1 cellular context compared by ENCODE assay signal in the genomic region with DNA sequence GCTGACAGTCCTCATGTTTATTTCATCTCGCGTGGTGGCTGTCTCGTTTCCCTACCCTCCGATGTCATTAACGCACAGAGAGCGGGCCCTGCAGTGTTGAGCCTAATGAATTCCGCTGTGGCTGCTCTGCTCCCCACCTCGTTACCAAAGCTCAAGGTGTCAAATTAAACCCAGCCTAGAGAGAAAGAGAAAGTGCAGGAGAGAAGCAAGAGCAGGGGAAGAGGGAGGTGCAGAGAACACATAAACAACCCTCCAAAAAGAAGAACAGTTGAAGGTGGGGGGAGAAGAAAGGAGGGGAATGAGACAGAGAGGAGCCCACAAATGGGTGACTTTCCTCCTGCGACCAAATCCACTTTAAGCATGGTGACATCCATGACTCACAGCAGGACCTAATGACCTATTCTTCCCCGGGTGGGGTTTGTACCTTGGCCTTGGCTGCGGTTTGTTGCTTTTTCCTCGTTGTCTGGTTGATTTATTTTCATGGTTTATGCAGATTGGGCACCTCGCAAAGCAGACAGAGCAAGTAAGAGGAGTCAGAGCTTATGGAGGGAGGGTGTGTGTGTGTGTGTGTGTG.
TF ChIP-seq lines count a peak whose summit lies in the region.

No MANE protein-coding gene starts in this region.

TF ChIP-seq in HEK293, 187 proteins besides CTCF, POLR2A, EP300 and RAD21 (continued from another document):
- TF ChIP-seq, protein P1, sequence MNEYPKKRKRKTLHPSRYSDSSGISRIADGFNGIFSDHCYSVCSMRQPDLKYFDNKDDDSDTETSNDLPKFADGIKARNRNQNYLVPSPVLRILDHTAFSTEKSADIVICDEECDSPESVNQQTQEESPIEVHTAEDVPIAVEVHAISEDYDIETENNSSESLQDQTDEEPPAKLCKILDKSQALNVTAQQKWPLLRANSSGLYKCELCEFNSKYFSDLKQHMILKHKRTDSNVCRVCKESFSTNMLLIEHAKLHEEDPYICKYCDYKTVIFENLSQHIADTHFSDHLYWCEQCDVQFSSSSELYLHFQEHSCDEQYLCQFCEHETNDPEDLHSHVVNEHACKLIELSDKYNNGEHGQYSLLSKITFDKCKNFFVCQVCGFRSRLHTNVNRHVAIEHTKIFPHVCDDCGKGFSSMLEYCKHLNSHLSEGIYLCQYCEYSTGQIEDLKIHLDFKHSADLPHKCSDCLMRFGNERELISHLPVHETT (tag by site-specific recombination; IDR thresholded peaks at IDR 0.05), result peak; percentile 54; the same call in 1 of the 2 replicates
- TF ChIP-seq ZNF248 (tag by site-specific recombination; IDR thresholded peaks at IDR 0.05), result no peak
- no peak for TF ChIP-seq ZNF433 (tag by site-specific recombination; IDR thresholded peaks at IDR 0.05; ENCODE audit: low read depth)
- TF ChIP-seq MZF1 (tag by site-specific recombination; IDR thresholded peaks at IDR 0.05; ENCODE audit: borderline replicate concordance), result 0 out of 2 replicates have a peak, but pooled peaks have one; percentile 50
- TF ChIP-seq, protein P2, sequence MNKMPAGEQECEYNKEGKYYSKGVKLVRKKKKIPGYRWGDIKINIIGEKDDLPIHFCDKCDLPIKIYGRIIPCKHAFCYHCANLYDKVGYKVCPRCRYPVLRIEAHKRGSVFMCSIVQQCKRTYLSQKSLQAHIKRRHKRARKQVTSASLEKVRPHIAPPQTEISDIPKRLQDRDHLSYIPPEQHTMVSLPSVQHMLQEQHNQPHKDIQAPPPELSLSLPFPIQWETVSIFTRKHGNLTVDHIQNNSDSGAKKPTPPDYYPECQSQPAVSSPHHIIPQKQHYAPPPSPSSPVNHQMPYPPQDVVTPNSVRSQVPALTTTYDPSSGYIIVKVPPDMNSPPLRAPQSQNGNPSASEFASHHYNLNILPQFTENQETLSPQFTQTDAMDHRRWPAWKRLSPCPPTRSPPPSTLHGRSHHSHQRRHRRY (tag by site-specific recombination; IDR thresholded peaks at IDR 0.05), result no peak
- TF ChIP-seq YY1 (tag by site-specific recombination; IDR thresholded peaks at IDR 0.05), result no peak
- TF ChIP-seq, protein P3, sequence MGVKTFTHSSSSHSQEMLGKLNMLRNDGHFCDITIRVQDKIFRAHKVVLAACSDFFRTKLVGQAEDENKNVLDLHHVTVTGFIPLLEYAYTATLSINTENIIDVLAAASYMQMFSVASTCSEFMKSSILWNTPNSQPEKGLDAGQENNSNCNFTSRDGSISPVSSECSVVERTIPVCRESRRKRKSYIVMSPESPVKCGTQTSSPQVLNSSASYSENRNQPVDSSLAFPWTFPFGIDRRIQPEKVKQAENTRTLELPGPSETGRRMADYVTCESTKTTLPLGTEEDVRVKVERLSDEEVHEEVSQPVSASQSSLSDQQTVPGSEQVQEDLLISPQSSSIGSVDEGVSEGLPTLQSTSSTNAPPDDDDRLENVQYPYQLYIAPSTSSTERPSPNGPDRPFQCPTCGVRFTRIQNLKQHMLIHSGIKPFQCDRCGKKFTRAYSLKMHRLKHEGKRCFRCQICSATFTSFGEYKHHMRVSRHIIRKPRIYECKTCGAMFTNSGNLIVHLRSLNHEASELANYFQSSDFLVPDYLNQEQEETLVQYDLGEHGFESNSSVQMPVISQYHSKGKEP (tag by site-specific recombination; IDR thresholded peaks at IDR 0.05), result no peak
- TF ChIP-seq, protein P4, sequence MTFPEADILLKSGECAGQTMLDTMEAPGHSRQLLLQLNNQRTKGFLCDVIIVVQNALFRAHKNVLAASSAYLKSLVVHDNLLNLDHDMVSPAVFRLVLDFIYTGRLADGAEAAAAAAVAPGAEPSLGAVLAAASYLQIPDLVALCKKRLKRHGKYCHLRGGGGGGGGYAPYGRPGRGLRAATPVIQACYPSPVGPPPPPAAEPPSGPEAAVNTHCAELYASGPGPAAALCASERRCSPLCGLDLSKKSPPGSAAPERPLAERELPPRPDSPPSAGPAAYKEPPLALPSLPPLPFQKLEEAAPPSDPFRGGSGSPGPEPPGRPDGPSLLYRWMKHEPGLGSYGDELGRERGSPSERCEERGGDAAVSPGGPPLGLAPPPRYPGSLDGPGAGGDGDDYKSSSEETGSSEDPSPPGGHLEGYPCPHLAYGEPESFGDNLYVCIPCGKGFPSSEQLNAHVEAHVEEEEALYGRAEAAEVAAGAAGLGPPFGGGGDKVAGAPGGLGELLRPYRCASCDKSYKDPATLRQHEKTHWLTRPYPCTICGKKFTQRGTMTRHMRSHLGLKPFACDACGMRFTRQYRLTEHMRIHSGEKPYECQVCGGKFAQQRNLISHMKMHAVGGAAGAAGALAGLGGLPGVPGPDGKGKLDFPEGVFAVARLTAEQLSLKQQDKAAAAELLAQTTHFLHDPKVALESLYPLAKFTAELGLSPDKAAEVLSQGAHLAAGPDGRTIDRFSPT (tag by site-specific recombination; IDR thresholded peaks at IDR 0.05), result no peak
- TF ChIP-seq ZNF561 (tag by site-specific recombination; IDR thresholded peaks at IDR 0.05; ENCODE audit: borderline replicate concordance), result 0 out of 2 replicates have a peak, but pooled peaks have one; percentile 15
- TF ChIP-seq KLF9 (tag by site-specific recombination; IDR thresholded peaks at IDR 0.05; ENCODE audit: low read depth), result no peak
- TF ChIP-seq ZSCAN23 (tag by site-specific recombination; IDR thresholded peaks at IDR 0.05), result no peak
- TF ChIP-seq ZNF501 (tag by site-specific recombination; IDR thresholded peaks at IDR 0.05), result peak; percentile 44; the same call in 1 of the 2 replicates
- TF ChIP-seq ZNF10 (tag by site-specific recombination; IDR thresholded peaks at IDR 0.05), result peak; percentile 52; the same call in 1 of the 2 replicates
